Comparison of ENCODE assay signal across 19 cellular contexts in the genomic region with DNA sequence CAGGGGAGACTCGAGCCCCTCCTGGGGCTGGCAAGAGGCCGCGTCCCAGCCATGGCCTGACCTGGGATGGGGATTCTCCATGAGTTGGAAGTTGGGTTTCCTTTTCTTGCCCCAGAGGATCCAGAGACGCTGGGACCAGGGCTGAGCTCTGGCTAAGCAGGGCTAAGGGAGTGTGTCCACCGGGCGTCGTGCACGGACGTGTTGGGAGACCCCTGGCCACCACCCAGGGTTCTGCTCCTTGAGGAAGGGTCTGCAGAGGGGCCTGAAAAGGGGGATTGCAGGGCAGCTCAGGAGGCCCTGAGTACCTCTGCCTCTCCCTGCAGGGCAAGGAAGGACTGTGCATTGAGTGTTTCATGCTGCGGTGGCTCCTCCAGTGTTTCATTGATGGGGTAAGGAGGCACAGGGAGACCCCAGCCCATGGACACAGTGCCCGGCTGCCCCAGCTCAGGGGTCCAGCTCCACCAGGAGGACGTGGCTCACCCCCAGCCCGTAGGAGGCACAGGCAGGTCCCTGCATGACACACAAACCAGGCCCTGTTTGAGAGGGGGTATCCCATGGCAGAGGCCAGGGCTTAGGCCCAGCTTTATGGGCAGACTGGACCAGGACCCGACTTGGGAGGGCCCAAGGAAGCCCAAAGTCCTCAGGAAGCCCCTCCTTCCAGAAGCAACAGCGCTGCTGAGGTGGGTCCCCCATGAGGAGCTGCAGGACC. TPM values are rescaled to one million over a fixed set of nuclear protein-coding genes. Genes with fewer than 3 reads are reported as not detected.
DNase-seq lines count a peak whose midpoint lies in the region; ATAC-seq, FAIRE-seq and TF ChIP-seq lines count a peak whose summit lies in the region.
"Had no signal": no experiment of that assay in that cellular context is flagged by ENCODE, and none has a peak within 500 bp of the region (broad histone marks: within the 10 kb centered on the region; RNA-seq: fewer than 3 reads in every experiment).

No MANE protein-coding gene starts in this region.

- TF ChIP-seq POLR2A in HepG2 (IDR thresholded peaks at IDR 0.05; ENCODE audit: insufficient read depth in 1 of 2, low read depth in 2 of 2, low read length in 2 of 2) (no peak), right lobe of liver (IDR thresholded peaks at IDR 0.05) (no peak)

- POLR2A ChIA-PET in HepG2 (lab: Yijun Ruan, JAX), result no interaction called here

- no peak overlapping the region for H3K4me2 ChIP-seq in HepG2 (ENCODE audit: low read depth, low read length)
- no peak overlapping the region for H3K4me2 ChIP-seq in neuronal stem cell (ENCODE audit: insufficient read depth, low read length, poor library complexity, severe bottlenecking)
- H3K4me2 ChIP-seq: A549 had no signal

- no peak overlapping the region for H2BK120ac ChIP-seq in neuronal stem cell (ENCODE audit: low read depth, low read length)

- intact Hi-C loops in HepG2 (cut with micrococcal nuclease; ENCODE audit: unreplicated experiment) (no loop called here), right lobe of liver (cut with DNase I) (loop anchor here in 1 of 2 donors (10.0 kb wide), 2 partner anchors 51 to 771 kb away; no protein-coding TSS in a partner anchor), dorsolateral prefrontal cortex (cut with DNase I) (no loop called here)

- peak overlapping the region; percentile 42 for H2BK5ac ChIP-seq in neuronal stem cell (ENCODE audit: low read length)

- H3K79me1 ChIP-seq in neuronal stem cell (ENCODE audit: low read depth, low read length), result no peaks in the 10 kb centered on the region

- no peaks in the 10 kb centered on the region for H3K79me2 ChIP-seq in HepG2 (ENCODE audit: insufficient read depth, low read length)

- no peak for FAIRE-seq in HepG2 (lab: Jason Lieb, UNC)
- FAIRE-seq: A549, GM19239 had no signal

- H3K9ac ChIP-seq in HepG2 (ENCODE audit: insufficient read depth, low read depth, low read length) (no peak overlapping the region), neuronal stem cell (ENCODE audit: low read depth, low read length, poor library complexity) (no peak overlapping the region)

- H3K36me3 ChIP-seq in HepG2 (replicated peaks in 1 of 2; ENCODE audit: control insufficient read depth in 1 of 2, insufficient read depth in 2 of 2, low read length in 2 of 2) (peaks cover 2 to 6% of the 10 kb centered on the region in 2 experiments; a peak in 2 of 5 replicates), right lobe of liver (peaks cover 0 to 7% (median under 1%) of the 10 kb centered on the region in 4 donors), neuronal stem cell (replicated peaks in 1 of 2; ENCODE audit: control insufficient read depth in 2 of 2, insufficient read depth in 2 of 2, low read length in 2 of 2) (peaks cover 11 to 36% of the 10 kb centered on the region in 2 donors)
- H3K36me3 ChIP-seq: BE2C had no signal

- ATAC-seq in HepG2 (peak; percentile 3), right lobe of liver (no peak), HG02852 (IDR thresholded peaks at IDR 0.05; ENCODE audit: unreplicated experiment) (no peak)

- CTCF ChIA-PET in HepG2 (lab: Yijun Ruan, JAX; ENCODE audit: low intra/inter-chr PET ratio, low total read pairs), result no interaction called here

- H3K18ac ChIP-seq in neuronal stem cell (ENCODE audit: low read length), result peak overlapping the region; percentile 3

- H3K14ac ChIP-seq in neuronal stem cell (ENCODE audit: low read length), result no peak overlapping the region

- H4K20me1 ChIP-seq in HepG2 (ENCODE audit: insufficient read depth, low read length), result peaks cover 19% of the 10 kb centered on the region

- in situ Hi-C loops in HepG2 (cut with HindIII; ENCODE audit: extremely low pct_ligation_motif_present, low pct_unique_long_range_greater_than_20kb), result no loop called here

- no peak overlapping the region for H3K4ac ChIP-seq in neuronal stem cell (ENCODE audit: low read length)

- no peak for TF ChIP-seq CTCF in HepG2 (CRISPR knock-in tag; IDR thresholded peaks at IDR 0.05)
- no peak for TF ChIP-seq CTCF in right lobe of liver (IDR thresholded peaks at IDR 0.05)
- TF ChIP-seq CTCF in dorsolateral prefrontal cortex (IDR thresholded peaks at IDR 0.05 in 54 of 56, conservative IDR thresholded peaks at IDR 0.05 in 2 of 56; ENCODE audit: low read depth in 1 of 56, partially characterized antibody in 56 of 56), result no peak

- H3K27me3 ChIP-seq in HepG2 (ENCODE audit: control insufficient read depth in 1 of 2, insufficient read depth in 2 of 2, low read length in 2 of 2) (no peaks in the 10 kb centered on the region), right lobe of liver (no peaks in the 10 kb centered on the region), dorsolateral prefrontal cortex (no peaks in the 10 kb centered on the region), neuronal stem cell (ENCODE audit: control insufficient read depth in 3 of 3, insufficient read depth in 3 of 3, low read depth in 1 of 3, low read length in 3 of 3) (no peaks in the 10 kb centered on the region)
- H3K27me3 ChIP-seq: BE2C had no signal

- no peak overlapping the region for H4K8ac ChIP-seq in neuronal stem cell (ENCODE audit: low read depth, low read length)

- H2AFZ ChIP-seq in HepG2 (ENCODE audit: low read length) (no peak overlapping the region), neuronal stem cell (ENCODE audit: low read length) (no peak overlapping the region)

- H3K4me3 ChIP-seq in HepG2 (replicated peaks in 1 of 3; ENCODE audit: insufficient read depth in 1 of 3, low read depth in 2 of 3, low read length in 3 of 3) (no peak overlapping the region), right lobe of liver (no peak overlapping the region), dorsolateral prefrontal cortex (no peak overlapping the region), neuronal stem cell (ENCODE audit: low read length in 2 of 2) (no peak overlapping the region)
- H3K4me3 ChIP-seq: A549 had no signal

- H2AK5ac ChIP-seq in neuronal stem cell (ENCODE audit: low read depth, low read length), result no peak overlapping the region

- H3K4me1 ChIP-seq in HepG2 (ENCODE audit: insufficient read depth, low read length), result peaks cover 31% of the 10 kb centered on the region
- H3K4me1 ChIP-seq in right lobe of liver, result no peaks in the 10 kb centered on the region
- H3K4me1 ChIP-seq in neuronal stem cell (ENCODE audit: control insufficient read depth in 2 of 2, insufficient read depth in 1 of 2, low read depth in 1 of 2, low read length in 2 of 2), result peaks cover 6 to 17% of the 10 kb centered on the region in 2 donors
- H3K4me1 ChIP-seq: BE2C had no signal

- no peak for TF ChIP-seq RAD21 in HepG2 (CRISPR knock-in tag; IDR thresholded peaks at IDR 0.05)

- no peak overlapping the region for H2BK15ac ChIP-seq in neuronal stem cell (ENCODE audit: low read length)

- H3K9me3 ChIP-seq in HepG2 (ENCODE audit: low read length), result no peaks in the 10 kb centered on the region
- no peaks in the 10 kb centered on the region for H3K9me3 ChIP-seq in right lobe of liver
- H3K9me3 ChIP-seq in neuronal stem cell (replicated peaks in 1 of 2; ENCODE audit: control insufficient read depth in 2 of 2, insufficient read depth in 1 of 2, low read depth in 1 of 2, low read length in 2 of 2), result no peaks in the 10 kb centered on the region
- H3K9me3 ChIP-seq: A549, BE2C had no signal

- 87% methylated on average over 7 of the region's 15 CpGs for WGBS in HepG2 (ENCODE audit: low lambda C conversion rate)
- WGBS in right lobe of liver (ENCODE audit: insufficient coverage, low coverage, low lambda C conversion rate, missing lambda C conversion rate), result 94% methylated on average over 8 of the region's 15 CpGs
- no CpG with 5 or more reads among the region's 15 CpGs for WGBS in neuronal stem cell (ENCODE audit: extremely low coverage in 2 of 2, insufficient read length in 2 of 2, insufficient replicate concordance in 1 of 2), 2 donors

- BruUV-seq in HepG2 (replicated peaks; lab: Mats Ljungman, UMichigan), result no TSS peak

- no peak overlapping the region for H2BK12ac ChIP-seq in neuronal stem cell (ENCODE audit: low read length)

- no peak for DNase-seq in HepG2 (ENCODE audit: low spot score)
- no peak for DNase-seq in right lobe of liver
- DNase-seq in dorsolateral prefrontal cortex, result no peak
- no peak for DNase-seq in neuronal stem cell (ENCODE audit: low spot score)
- DNase-seq in midbrain (lab: John Stamatoyannopoulos, UW), result no peak
- no peak for DNase-seq in AG08396 (ENCODE audit: low spot score)
- DNase-seq: BE2C; CD4-positive, CD25-positive, alpha-beta regulatory T cell; EL; GF-D8; Karpas-422; NCI-H1417; NCI-H187; NCI-H2107; NCI-H510A; NK-92 treated with Interleukin-12 subunit alpha and Interleukin-12 subunit beta, amount 100 ng/mL, for 24 hours had no signal

- H4K91ac ChIP-seq in neuronal stem cell (ENCODE audit: low read depth, low read length, poor library complexity), result no peak overlapping the region

- peak overlapping the region; percentile 52 for H3K23ac ChIP-seq in neuronal stem cell (ENCODE audit: low read depth, low read length, poor library complexity)

- H3K27ac ChIP-seq in HepG2 (ENCODE audit: extremely low read length, insufficient read depth, low read length) (no peak overlapping the region), right lobe of liver (no peak overlapping the region), dorsolateral prefrontal cortex (peak overlapping the region in 35 of 59 donors; percentile 2 to 99 (median 90)), neuronal stem cell (replicated peaks; ENCODE audit: low read length) (no peak overlapping the region)
- H3K27ac ChIP-seq: A549 had no signal

- TF ChIP-seq EP300 in HepG2 (IDR thresholded peaks at IDR 0.05; ENCODE audit: low read depth in 2 of 2, low read length in 2 of 2), result no peak
- no peak for TF ChIP-seq EP300 in HepG2 (CRISPR knock-in tag; IDR thresholded peaks at IDR 0.05; ENCODE audit: borderline replicate concordance)

RNA-seq across cellular contexts. Expression of gene USP22, which starts 47.5 kb away (rescaled TPM):
- 130 and 131 TPM in 2 replicates for total RNA-seq in HepG2 (2016; rRNA removed; fragmentation: Illumina TruSeq; extraction: Trizol)
- 17.2 and 17.3 TPM in 2 replicates for total RNA-seq in HepG2 (2016; cell fraction: cytosol; rRNA removed; fragmentation: Illumina TruSeq; extraction: Trizol; ENCODE audit: low read depth)
- 119 and 130 TPM in 2 replicates for total RNA-seq in HepG2 (2016; cell fraction: insoluble cytoplasmic fraction; rRNA removed; fragmentation: Illumina TruSeq; extraction: Trizol)
- total RNA-seq in HepG2 (2016; cell fraction: membrane; rRNA removed; fragmentation: Illumina TruSeq; extraction: Trizol), result 54.1 and 54.4 TPM in 2 replicates
- 79.5 and 96.3 TPM in 2 replicates for total RNA-seq in HepG2 (2016; cell fraction: nucleus; rRNA removed; fragmentation: Illumina TruSeq; extraction: Trizol)
- polyA plus RNA-seq in HepG2 (2011; rRNA removed), result 98.0 and 124 TPM in 2 replicates
- polyA plus RNA-seq in HepG2 (2011; cell fraction: cytosol; rRNA removed), result 56.8 and 60.3 TPM in 2 replicates
- polyA plus RNA-seq in HepG2 (2011; cell fraction: nucleus; rRNA removed), result 126 and 139 TPM in 2 replicates
- polyA plus RNA-seq in HepG2 (2012), result 65.0 and 69.3 TPM in 2 replicates
- 4.2 and 4.5 TPM in 2 replicates for polyA plus RNA-seq in HepG2 (2016; cell fraction: cytosol; fragmentation: Illumina TruSeq; extraction: Trizol; ENCODE audit: low read depth)
- polyA plus RNA-seq in HepG2 (2016; cell fraction: insoluble cytoplasmic fraction; fragmentation: Illumina TruSeq; extraction: Trizol; ENCODE audit: low read depth), result 65.3 and 91.2 TPM in 2 replicates
- polyA plus RNA-seq in HepG2 (2016; cell fraction: membrane; fragmentation: Illumina TruSeq; extraction: Trizol; ENCODE audit: low read depth), result 18.3 and 19.5 TPM in 2 replicates
- 101 and 103 TPM in 2 replicates for polyA plus RNA-seq in HepG2 (2016; cell fraction: nucleus; fragmentation: Illumina TruSeq; extraction: Trizol; ENCODE audit: insufficient read depth, low read depth)
- 337 and 421 TPM in 2 replicates for polyA minus RNA-seq in HepG2 (2011; rRNA and poly(A)+ RNA removed; ENCODE audit: low replicate concordance)
- polyA minus RNA-seq in HepG2 (2011; cell fraction: cytosol; rRNA and poly(A)+ RNA removed), result 104 and 120 TPM in 2 replicates
- polyA minus RNA-seq in HepG2 (2011; cell fraction: nucleus; rRNA and poly(A)+ RNA removed), result 71.7 and 94.2 TPM in 2 replicates
- 10 to 100 TPM; 69.8 to 81.2 (median 77.7) TPM for total RNA-seq in right lobe of liver
- 100 to 1,000 TPM; 223 to 385 (median 299) TPM for total RNA-seq in dorsolateral prefrontal cortex
- polyA plus RNA-seq in neuronal stem cell (2013, experiment 1 of 2), result 144 TPM
- 140 TPM for polyA plus RNA-seq in neuronal stem cell (2013, experiment 2 of 2)

Comparison
In these comparisons a context has a peak if more than half of its experiments do, and no peak if none do; other contexts are left out.
1. H3K27ac ChIP-seq: peak in dorsolateral prefrontal cortex (35 of 59); none in HepG2 (single experiment), right lobe of liver (0 of 3) and neuronal stem cell (single experiment).